8 cellular contexts compared by ENCODE assay signal in the genomic region with DNA sequence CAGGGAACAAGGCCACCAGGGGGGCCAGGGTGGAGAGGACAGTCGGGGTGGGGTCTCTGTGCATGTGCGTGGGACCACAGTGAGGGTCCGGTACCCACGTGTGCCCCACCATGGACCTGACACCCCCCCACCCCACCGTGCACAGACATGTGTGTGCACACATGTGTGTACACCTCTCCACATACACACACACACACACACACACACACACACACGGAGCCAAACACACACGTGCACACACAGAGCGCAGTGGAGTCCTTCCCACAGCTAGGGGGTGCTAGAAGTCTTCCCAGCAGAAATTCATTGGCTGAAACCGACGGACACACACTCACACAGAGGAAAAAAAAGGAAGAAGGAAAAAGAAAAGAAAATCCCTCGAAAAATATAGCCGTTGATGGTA. TPM values are rescaled to one million over a fixed set of nuclear protein-coding genes. Genes with fewer than 3 reads are reported as not detected.
DNase-seq lines count a peak whose midpoint lies in the region; ATAC-seq and FAIRE-seq lines count a peak whose summit lies in the region.

No MANE protein-coding gene starts in this region.

- H3K4me3 Mint-ChIP-seq in activated CD4-positive, alpha-beta T cell treated with anti-CD3 and anti-CD28 coated beads, Interleukin-2, amount 10 ng/mL, durations not matched to agents 7 days and 5 days = no peak overlapping the region

- no peaks in the 10 kb centered on the region for H3K9me3 Mint-ChIP-seq in activated CD4-positive, alpha-beta T cell treated with anti-CD3 and anti-CD28 coated beads, Interleukin-2, amount 10 ng/mL, durations not matched to agents 7 days and 5 days

- peak; percentile 92 for DNase-seq in DMS 273 (lab: John Stamatoyannopoulos, UW; ENCODE audit: unreplicated experiment)
- peak; percentile 67 for DNase-seq in NCI-H460 (ENCODE audit: extremely low read depth, low read depth)
- DNase-seq in activated CD4-positive, alpha-beta T cell treated with anti-CD3 and anti-CD28 coated beads, Interleukin-2, amount 10 ng/mL, durations not matched to agents 7 days and 5 days = peak; percentile 69
- peak; percentile 41 for DNase-seq in midbrain (lab: John Stamatoyannopoulos, UW)
- DNase-seq in urothelium cell line (ENCODE audit: low spot score) = peak; percentile 96

- FAIRE-seq in endometrium (lab: Jason Lieb, UNC) (peak; percentile 81), urothelium cell line (lab: Jason Lieb, UNC) (peak; percentile 100)

- CTCF ChIA-PET in activated CD4-positive, alpha-beta T cell treated with anti-CD3 and anti-CD28 coated beads, Interleukin-2, amount 10 ng/mL, durations not matched to agents 7 days and 5 days (lab: Charles Lee) = interaction anchor here (0.7 to 1.5 kb wide), 8 partner anchors 11 to 417 kb away, joined by 3 to 6 read pairs (median 4); no protein-coding TSS in a partner anchor

- H3K27me3 Mint-ChIP-seq in activated CD4-positive, alpha-beta T cell treated with anti-CD3 and anti-CD28 coated beads, Interleukin-2, amount 10 ng/mL, durations not matched to agents 7 days and 5 days = no peaks in the 10 kb centered on the region

- H3K36me3 Mint-ChIP-seq in activated CD4-positive, alpha-beta T cell treated with anti-CD3 and anti-CD28 coated beads, Interleukin-2, amount 10 ng/mL, durations not matched to agents 7 days and 5 days (ENCODE audit: low read depth) = no peaks in the 10 kb centered on the region

- ATAC-seq in HG02642 (IDR thresholded peaks at IDR 0.05; ENCODE audit: poor library complexity, unreplicated experiment) (peak; percentile 56), HG02571 (IDR thresholded peaks at IDR 0.05; ENCODE audit: unreplicated experiment) (no peak)

- H3K4me1 Mint-ChIP-seq in activated CD4-positive, alpha-beta T cell treated with anti-CD3 and anti-CD28 coated beads, Interleukin-2, amount 10 ng/mL, durations not matched to agents 7 days and 5 days = peaks cover 4% of the 10 kb centered on the region

- no peak overlapping the region for H3K27ac Mint-ChIP-seq in activated CD4-positive, alpha-beta T cell treated with anti-CD3 and anti-CD28 coated beads, Interleukin-2, amount 10 ng/mL, durations not matched to agents 7 days and 5 days

- POLR2A ChIA-PET in activated CD4-positive, alpha-beta T cell treated with anti-CD3 and anti-CD28 coated beads, Interleukin-2, amount 10 ng/mL, durations not matched to agents 7 days and 5 days (lab: Charles Lee) = no interaction called here

RNA-seq across cellular contexts. Expression of a gene that starts 42.8 kb away (rescaled TPM):
- total RNA-seq in NCI-H460 (2014; rRNA removed; shearing (Covaris generic)) = 10.8 and 18.3 TPM in 2 replicates
- polyA plus RNA-seq in NCI-H460 (2014; cell fraction: nucleus; rRNA removed) = 8.3 and 12.8 TPM in 2 replicates
- total RNA-seq in activated CD4-positive, alpha-beta T cell treated with anti-CD3 and anti-CD28 coated beads, Interleukin-2, amount 10 ng/mL, durations not matched to agents 7 days and 5 days = 10 to 100 TPM; 16.2 to 17.1 TPM

Comparison
In these comparisons a context has a peak if more than half of its experiments do, and no peak if none do; other contexts are left out.
1. DNase-seq: peak in every context shown above with its lines; median percentile 96 in urothelium cell line; 92 in DMS 273; 69 in activated CD4-positive, alpha-beta T cell treated with anti-CD3 and anti-CD28 coated beads, Interleukin-2, amount 10 ng/mL, durations not matched to agents 7 days and 5 days; 67 in NCI-H460; 41 in midbrain.